In the genomic region with DNA sequence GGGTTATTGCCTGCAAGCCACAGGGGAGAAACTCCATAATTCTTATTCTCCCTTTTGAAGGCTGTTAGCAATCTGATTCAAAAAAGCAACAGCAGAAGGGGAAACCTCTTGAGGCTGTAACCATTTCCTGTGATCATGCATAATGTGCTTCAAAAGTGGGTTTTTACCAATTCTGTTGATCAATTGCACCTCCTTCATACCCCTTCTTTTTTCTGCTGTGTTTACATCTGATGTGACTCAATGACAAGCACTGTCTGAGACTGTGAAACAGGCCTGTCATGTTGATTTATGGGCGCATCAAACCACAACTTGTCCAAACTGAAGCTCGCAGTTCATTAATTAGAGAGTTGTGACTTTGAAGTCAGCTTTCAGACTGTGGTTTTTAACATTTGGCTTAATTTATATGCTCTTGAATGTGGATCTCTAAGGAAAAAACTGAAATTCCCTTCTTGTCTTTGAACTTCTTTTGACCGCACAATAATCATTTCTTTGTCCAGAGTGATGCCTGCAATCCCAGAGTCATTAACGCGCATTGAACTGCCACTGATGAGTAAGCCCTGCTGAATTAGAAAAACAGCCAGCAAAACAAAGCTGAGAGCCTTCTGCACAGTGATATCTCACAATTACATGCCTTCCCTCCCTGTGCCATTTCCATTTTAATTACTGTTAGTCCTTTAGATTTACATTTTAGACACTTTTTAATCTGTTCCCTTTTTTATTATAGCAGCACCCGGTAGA, we compare ENCODE assay signal across 8 cellular contexts.
A peak's percentile ranks its signal among the peaks of the same experiment; 100 is the strongest.
DNase-seq lines count a peak whose midpoint lies in the region; ATAC-seq and TF ChIP-seq lines count a peak whose summit lies in the region.

No MANE protein-coding gene starts in this region.

- H3K4me3 ChIP-seq in astrocyte of the cerebellum (ENCODE audit: low read depth, low read length) (no peak overlapping the region), lower lobe of right lung (no peak overlapping the region)

- in situ Hi-C loops in astrocyte of the cerebellum (cut with HindIII; ENCODE audit: low sequenced_read_pairs), result no loop called here

- intact Hi-C loops in lower lobe of right lung (cut with DNase I), result no loop called here

- peak overlapping the region; percentile 50 for H3K27ac ChIP-seq in lower lobe of right lung

- ATAC-seq in lower lobe of right lung (peak in 1 of 2 donors; percentile 33), HG02884 (IDR thresholded peaks at IDR 0.05; ENCODE audit: unreplicated experiment) (no peak), GM18498 (IDR thresholded peaks at IDR 0.05; ENCODE audit: unreplicated experiment) (no peak)

- no peaks in the 10 kb centered on the region for H3K27me3 ChIP-seq in lower lobe of right lung (ENCODE audit: low read depth)

- peak; percentile 20 to 28 for DNase-seq in stimulated activated CD8-positive, alpha-beta memory T cell treated with anti-CD3 and anti-CD28 coated beads, Interleukin-15, amount 100 ng/mL, for 48 hours (ENCODE audit: low read depth in 2 of 2)
- no peak for DNase-seq in stimulated activated CD8-positive, alpha-beta memory T cell treated with anti-CD3 and anti-CD28 coated beads, Interleukin-4, amount 100 ng/mL, for 48 hours
- peak; percentile 89 for DNase-seq in astrocyte of the cerebellum (ENCODE audit: low read depth)
- DNase-seq in lower lobe of right lung, result no peak
- DNase-seq in NCI-H1694 (lab: John Stamatoyannopoulos, UW), result no peak
- no peak for DNase-seq in Kasumi-1 (lab: John Stamatoyannopoulos, UW)

- peaks cover 55% of the 10 kb centered on the region for H3K36me3 ChIP-seq in lower lobe of right lung

- TF ChIP-seq CTCF in astrocyte of the cerebellum (IDR thresholded peaks at IDR 0.05; ENCODE audit: low read depth, low read length, missing control alignments) (no peak), lower lobe of right lung (IDR thresholded peaks at IDR 0.05) (no peak)

- peaks cover 83% of the 10 kb centered on the region for H3K4me1 ChIP-seq in lower lobe of right lung

- H3K9me3 ChIP-seq in lower lobe of right lung, result no peaks in the 10 kb centered on the region

Comparison
In these comparisons a context has a peak if more than half of its experiments do, and no peak if none do; other contexts are left out.
1. DNase-seq: peak in stimulated activated CD8-positive, alpha-beta memory T cell treated with anti-CD3 and anti-CD28 coated beads, Interleukin-15, amount 100 ng/mL, for 48 hours (2 of 2) and astrocyte of the cerebellum (single experiment); none in stimulated activated CD8-positive, alpha-beta memory T cell treated with anti-CD3 and anti-CD28 coated beads, Interleukin-4, amount 100 ng/mL, for 48 hours (single experiment), lower lobe of right lung (single experiment), NCI-H1694 (single experiment) and Kasumi-1 (0 of 2).